In the genomic region with DNA sequence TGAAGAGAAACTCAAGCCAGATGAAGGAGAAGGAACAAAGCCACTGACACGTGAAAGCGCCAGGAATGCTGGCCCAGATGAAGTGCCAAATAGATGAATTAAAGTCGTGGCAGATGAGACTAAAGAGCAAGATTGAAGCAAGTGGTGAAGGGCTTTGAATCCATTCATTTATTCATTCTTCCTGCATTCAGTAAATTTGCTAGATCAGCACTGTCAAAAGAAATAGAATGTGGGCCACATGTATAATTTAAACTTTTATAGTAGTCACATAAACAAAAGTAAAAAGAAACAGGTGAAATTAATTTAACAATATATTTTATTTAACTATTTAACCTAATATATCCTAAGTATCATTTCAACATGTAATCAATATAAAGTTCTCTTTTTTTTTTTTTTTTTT, we compare ENCODE assay signal across 1 cellular context.
TF ChIP-seq lines count a peak whose summit lies in the region.

No MANE protein-coding gene starts in this region.

TF ChIP-seq in HepG2, 621 proteins besides CTCF, POLR2A, EP300 and RAD21:
- TF ChIP-seq, protein P1, sequence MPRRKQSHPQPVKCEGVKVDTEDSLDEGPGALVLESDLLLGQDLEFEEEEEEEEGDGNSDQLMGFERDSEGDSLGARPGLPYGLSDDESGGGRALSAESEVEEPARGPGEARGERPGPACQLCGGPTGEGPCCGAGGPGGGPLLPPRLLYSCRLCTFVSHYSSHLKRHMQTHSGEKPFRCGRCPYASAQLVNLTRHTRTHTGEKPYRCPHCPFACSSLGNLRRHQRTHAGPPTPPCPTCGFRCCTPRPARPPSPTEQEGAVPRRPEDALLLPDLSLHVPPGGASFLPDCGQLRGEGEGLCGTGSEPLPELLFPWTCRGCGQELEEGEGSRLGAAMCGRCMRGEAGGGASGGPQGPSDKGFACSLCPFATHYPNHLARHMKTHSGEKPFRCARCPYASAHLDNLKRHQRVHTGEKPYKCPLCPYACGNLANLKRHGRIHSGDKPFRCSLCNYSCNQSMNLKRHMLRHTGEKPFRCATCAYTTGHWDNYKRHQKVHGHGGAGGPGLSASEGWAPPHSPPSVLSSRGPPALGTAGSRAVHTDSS (CRISPR knock-in tag; conservative IDR thresholded peaks at IDR 0.05) = no peak
- TF ChIP-seq MAFF (IDR thresholded peaks at IDR 0.05; ENCODE audit: low read depth, low read length) (peak; percentile 16; the same call in 1 of the 2 replicates), ZNF235 (CRISPR knock-in tag; IDR thresholded peaks at IDR 0.05; ENCODE audit: borderline replicate concordance) (no peak), MAFK (conservative IDR thresholded peaks at IDR 0.05 in 1 of 2, IDR thresholded peaks at IDR 0.05 in 1 of 2; ENCODE audit: low read length in 2 of 2) (peak; percentile 56 to 62; a peak in 3 of 4 replicates), ATF2 (CRISPR knock-in tag; IDR thresholded peaks at IDR 0.05) (no peak), SUZ12 (IDR thresholded peaks at IDR 0.05; ENCODE audit: low read depth, low read length) (no peak), HES4 (CRISPR knock-in tag; IDR thresholded peaks at IDR 0.05; ENCODE audit: borderline replicate concordance) (no peak), TEAD2 (CRISPR knock-in tag; IDR thresholded peaks at IDR 0.05) (no peak), ZNF460 (CRISPR knock-in tag; IDR thresholded peaks at IDR 0.05; ENCODE audit: borderline replicate concordance) (no peak), MATR3 (CRISPR knock-in tag; IDR thresholded peaks at IDR 0.05) (no peak), HOXA9 (CRISPR knock-in tag; IDR thresholded peaks at IDR 0.05; ENCODE audit: borderline replicate concordance) (no peak), HINFP (CRISPR knock-in tag; IDR thresholded peaks at IDR 0.05; ENCODE audit: low read depth) (no peak), POGZ (CRISPR knock-in tag; IDR thresholded peaks at IDR 0.05) (no peak), POLR2AphosphoS2 (IDR thresholded peaks at IDR 0.05; ENCODE audit: low read depth, low read length) (no peak)
- TF ChIP-seq, protein P2, sequence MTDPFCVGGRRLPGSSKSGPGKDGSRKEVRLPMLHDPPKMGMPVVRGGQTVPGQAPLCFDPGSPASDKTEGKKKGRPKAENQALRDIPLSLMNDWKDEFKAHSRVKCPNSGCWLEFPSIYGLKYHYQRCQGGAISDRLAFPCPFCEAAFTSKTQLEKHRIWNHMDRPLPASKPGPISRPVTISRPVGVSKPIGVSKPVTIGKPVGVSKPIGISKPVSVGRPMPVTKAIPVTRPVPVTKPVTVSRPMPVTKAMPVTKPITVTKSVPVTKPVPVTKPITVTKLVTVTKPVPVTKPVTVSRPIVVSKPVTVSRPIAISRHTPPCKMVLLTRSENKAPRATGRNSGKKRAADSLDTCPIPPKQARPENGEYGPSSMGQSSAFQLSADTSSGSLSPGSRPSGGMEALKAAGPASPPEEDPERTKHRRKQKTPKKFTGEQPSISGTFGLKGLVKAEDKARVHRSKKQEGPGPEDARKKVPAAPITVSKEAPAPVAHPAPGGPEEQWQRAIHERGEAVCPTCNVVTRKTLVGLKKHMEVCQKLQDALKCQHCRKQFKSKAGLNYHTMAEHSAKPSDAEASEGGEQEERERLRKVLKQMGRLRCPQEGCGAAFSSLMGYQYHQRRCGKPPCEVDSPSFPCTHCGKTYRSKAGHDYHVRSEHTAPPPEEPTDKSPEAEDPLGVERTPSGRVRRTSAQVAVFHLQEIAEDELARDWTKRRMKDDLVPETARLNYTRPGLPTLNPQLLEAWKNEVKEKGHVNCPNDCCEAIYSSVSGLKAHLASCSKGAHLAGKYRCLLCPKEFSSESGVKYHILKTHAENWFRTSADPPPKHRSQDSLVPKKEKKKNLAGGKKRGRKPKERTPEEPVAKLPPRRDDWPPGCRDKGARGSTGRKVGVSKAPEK (CRISPR knock-in tag; IDR thresholded peaks at IDR 0.05; ENCODE audit: borderline replicate concordance) = no peak
- TF ChIP-seq, protein P3, sequence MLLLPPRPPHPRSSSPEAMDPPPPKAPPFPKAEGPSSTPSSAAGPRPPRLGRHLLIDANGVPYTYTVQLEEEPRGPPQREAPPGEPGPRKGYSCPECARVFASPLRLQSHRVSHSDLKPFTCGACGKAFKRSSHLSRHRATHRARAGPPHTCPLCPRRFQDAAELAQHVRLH (CRISPR knock-in tag; IDR thresholded peaks at IDR 0.05; ENCODE audit: borderline replicate concordance, low read depth) = no peak
- TF ChIP-seq, protein P4, sequence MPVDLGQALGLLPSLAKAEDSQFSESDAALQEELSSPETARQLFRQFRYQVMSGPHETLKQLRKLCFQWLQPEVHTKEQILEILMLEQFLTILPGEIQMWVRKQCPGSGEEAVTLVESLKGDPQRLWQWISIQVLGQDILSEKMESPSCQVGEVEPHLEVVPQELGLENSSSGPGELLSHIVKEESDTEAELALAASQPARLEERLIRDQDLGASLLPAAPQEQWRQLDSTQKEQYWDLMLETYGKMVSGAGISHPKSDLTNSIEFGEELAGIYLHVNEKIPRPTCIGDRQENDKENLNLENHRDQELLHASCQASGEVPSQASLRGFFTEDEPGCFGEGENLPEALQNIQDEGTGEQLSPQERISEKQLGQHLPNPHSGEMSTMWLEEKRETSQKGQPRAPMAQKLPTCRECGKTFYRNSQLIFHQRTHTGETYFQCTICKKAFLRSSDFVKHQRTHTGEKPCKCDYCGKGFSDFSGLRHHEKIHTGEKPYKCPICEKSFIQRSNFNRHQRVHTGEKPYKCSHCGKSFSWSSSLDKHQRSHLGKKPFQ (CRISPR knock-in tag; IDR thresholded peaks at IDR 0.05; ENCODE audit: insufficient replicate concordance) = no peak
